Comparison of ENCODE assay signal across 11 cellular contexts in genomic region chr20:53255102-53255710, GRCh38.
"Had no signal": no experiment of that assay in that cellular context is flagged by ENCODE, and none has a peak within 500 bp of the region (broad histone marks: within the 10 kb centered on the region; RNA-seq: fewer than 3 reads in every experiment).

No MANE protein-coding gene starts in this region.

- H3K27me3 Mint-ChIP-seq: T-cell had no signal

- H3K4me1 Mint-ChIP-seq: T-cell had no signal

- DNase-seq: activated naive CD4-positive, alpha-beta T cell treated with anti-CD3 and anti-CD28 coated beads, Interleukin-2, amount 50 U/mL, for 16 hours; amniotic stem cell; central memory CD4-positive, alpha-beta T cell; effector CD4-positive, alpha-beta T cell; islet precursor cell; midbrain; right cardiac atrium; SHP77; SK-N-SH; T-cell; T1000 had no signal

- H3K4me3 Mint-ChIP-seq: T-cell had no signal
